ENCODE assay signal across 8 cellular contexts in the genomic region with DNA sequence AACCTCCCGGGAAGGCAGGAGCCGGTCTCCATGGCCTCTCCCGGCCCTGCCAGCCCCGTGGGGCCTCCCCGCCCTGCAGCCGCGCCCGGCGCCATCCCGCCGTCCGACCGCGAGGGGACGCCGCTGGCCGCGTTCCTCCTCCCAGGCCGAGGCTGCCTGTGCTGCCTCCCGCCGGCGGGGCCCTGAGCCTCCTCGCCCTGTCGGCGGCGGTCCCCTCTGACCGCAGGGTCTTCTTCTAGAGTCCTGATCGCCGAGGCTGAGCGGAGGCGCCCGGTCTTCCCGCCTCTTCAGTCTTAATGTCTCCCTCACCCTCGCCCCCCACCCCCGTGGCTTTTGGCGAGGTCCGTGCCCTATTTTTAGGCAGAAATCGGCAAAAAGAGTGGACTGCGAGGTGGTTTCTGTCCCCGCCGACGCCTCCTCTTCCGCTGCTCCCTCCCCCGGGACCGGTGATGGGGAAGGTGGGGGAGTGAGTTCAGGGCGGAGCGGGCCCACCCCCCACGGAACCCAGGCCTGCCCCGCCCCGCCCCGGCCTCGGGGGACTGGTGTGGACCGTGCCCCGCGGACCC. TPM values are rescaled to one million over a fixed set of nuclear protein-coding genes. Genes with fewer than 3 reads are reported as not detected.
DNase-seq lines count a peak whose midpoint lies in the region; ATAC-seq and TF ChIP-seq lines count a peak whose summit lies in the region.

No MANE protein-coding gene starts in this region.

- H3K36me3 Mint-ChIP-seq in activated T-helper 1 cell treated with anti-CD3 and anti-CD28 coated beads, Interleukin-12 subunit alpha, Interleukin-12 subunit beta, Interleukin-2, Interleukin-4 antibody, amounts not matched to agents 30 ng/mL and 10 ng/mL and 1 ng/mL, durations not matched to agents 14 hours and 24 hours and 36 hours (ENCODE audit: low read depth) = no peaks in the 10 kb centered on the region

- H3K36me3 ChIP-seq in psoas muscle (ENCODE audit: insufficient read depth in 1 of 2, low read depth in 1 of 2) = no peaks in the 10 kb centered on the region

- H3K9me3 Mint-ChIP-seq in activated T-helper 1 cell treated with anti-CD3 and anti-CD28 coated beads, Interleukin-12 subunit alpha, Interleukin-12 subunit beta, Interleukin-2, Interleukin-4 antibody, amounts not matched to agents 30 ng/mL and 10 ng/mL and 1 ng/mL, durations not matched to agents 14 hours and 24 hours and 36 hours = no peaks in the 10 kb centered on the region

- H3K4me1 Mint-ChIP-seq in activated T-helper 1 cell treated with anti-CD3 and anti-CD28 coated beads, Interleukin-12 subunit alpha, Interleukin-12 subunit beta, Interleukin-2, Interleukin-4 antibody, amounts not matched to agents 30 ng/mL and 10 ng/mL and 1 ng/mL, durations not matched to agents 14 hours and 24 hours and 36 hours (ENCODE audit: low read depth) = peaks cover 10% of the 10 kb centered on the region

- TF ChIP-seq CTCF in foreskin keratinocyte (conservative IDR thresholded peaks at IDR 0.05) = peak; percentile 98
- peak; percentile 41 for TF ChIP-seq CTCF in psoas muscle (IDR thresholded peaks at IDR 0.05)

- ATAC-seq in GM19467 (IDR thresholded peaks at IDR 0.05; ENCODE audit: unreplicated experiment) (peak; percentile 44), foreskin keratinocyte (peak; percentile 77), psoas muscle (peak in 3 of 4 donors; percentile 44 to 62 (median 59)), HG02884 (IDR thresholded peaks at IDR 0.05; ENCODE audit: unreplicated experiment) (no peak)

- intact Hi-C loops in activated T-helper 1 cell treated with anti-CD3 and anti-CD28 coated beads, Interleukin-12 subunit alpha, Interleukin-12 subunit beta, Interleukin-2, Interleukin-4 antibody, amounts not matched to agents 30 ng/mL and 10 ng/mL and 1 ng/mL, durations not matched to agents 14 hours and 24 hours and 36 hours (cut with micrococcal nuclease) = loop anchor here (1.0 kb wide), 2 partner anchors 13 to 67 kb away; no protein-coding TSS in a partner anchor
- intact Hi-C loops in psoas muscle (cut with DNase I) = loop anchor here in 1 of 2 donors (10.0 kb wide), 1 partner anchor 60 kb away; no protein-coding TSS in a partner anchor

- H3K27ac Mint-ChIP-seq in activated T-helper 1 cell treated with anti-CD3 and anti-CD28 coated beads, Interleukin-12 subunit alpha, Interleukin-12 subunit beta, Interleukin-2, Interleukin-4 antibody, amounts not matched to agents 30 ng/mL and 10 ng/mL and 1 ng/mL, durations not matched to agents 14 hours and 24 hours and 36 hours = no peak overlapping the region

- no peaks in the 10 kb centered on the region for H3K9me3 ChIP-seq in psoas muscle

- peak overlapping the region; percentile 39 for H3K4me3 Mint-ChIP-seq in activated T-helper 1 cell treated with anti-CD3 and anti-CD28 coated beads, Interleukin-12 subunit alpha, Interleukin-12 subunit beta, Interleukin-2, Interleukin-4 antibody, amounts not matched to agents 30 ng/mL and 10 ng/mL and 1 ng/mL, durations not matched to agents 14 hours and 24 hours and 36 hours

- DNase-seq in AML-193 (lab: John Stamatoyannopoulos, UW) (peak; percentile 50 to 65), NCI-H2227 (lab: John Stamatoyannopoulos, UW; ENCODE audit: unreplicated experiment) (peak; percentile 76), foreskin keratinocyte (no peak), psoas muscle (peak in 1 of 2 donors; percentile 58), COLO829 (ENCODE audit: low spot score) (no peak)
- DNase-seq in activated T-helper 1 cell treated with anti-CD3 and anti-CD28 coated beads, Interleukin-12 subunit alpha, Interleukin-12 subunit beta, Interleukin-2, Interleukin-4 antibody, amounts not matched to agents 30 ng/mL and 10 ng/mL and 1 ng/mL, durations not matched to agents 14 hours and 24 hours and 36 hours (ENCODE audit: low spot score) = peak; percentile 33

- H3K4me1 ChIP-seq in foreskin keratinocyte (no peaks in the 10 kb centered on the region), psoas muscle (no peaks in the 10 kb centered on the region)

- H3K27me3 ChIP-seq in foreskin keratinocyte (peaks cover 24% of the 10 kb centered on the region), psoas muscle (ENCODE audit: insufficient read depth in 3 of 3, low read length in 2 of 3) (peaks cover 0 to 67% (median 23%) of the 10 kb centered on the region in 3 donors)

- H3K27me3 Mint-ChIP-seq in activated T-helper 1 cell treated with anti-CD3 and anti-CD28 coated beads, Interleukin-12 subunit alpha, Interleukin-12 subunit beta, Interleukin-2, Interleukin-4 antibody, amounts not matched to agents 30 ng/mL and 10 ng/mL and 1 ng/mL, durations not matched to agents 14 hours and 24 hours and 36 hours (ENCODE audit: insufficient read depth) = peaks cover 26% of the 10 kb centered on the region

- H3K27ac ChIP-seq in foreskin keratinocyte (no peak overlapping the region), psoas muscle (no peak overlapping the region)

- H3K4me3 ChIP-seq in psoas muscle = peak overlapping the region; percentile 47

- 3% methylated on average over 29 to 55 of the region's 55 CpGs for whole genome bisulfite sequencing in psoas muscle, 3 donors

RNA-seq across cellular contexts. Expression of a gene that starts 0.8 kb away (rescaled TPM):
- total RNA-seq in activated T-helper 1 cell treated with anti-CD3 and anti-CD28 coated beads, Interleukin-12 subunit alpha, Interleukin-12 subunit beta, Interleukin-2, Interleukin-4 antibody, amounts not matched to agents 30 ng/mL and 10 ng/mL and 1 ng/mL, durations not matched to agents 14 hours and 24 hours and 36 hours = 32.2 and 35.2 TPM in 2 replicates
- total RNA-seq in foreskin keratinocyte (5.5 and 8.4 TPM in 2 replicates), psoas muscle (not detected)
- polyA plus RNA-seq in foreskin keratinocyte (6.6 and 8.9 TPM in 2 replicates), psoas muscle (under 1 TPM in 2 of 3 donors, not detected in 1; 0.08 to 0.21 TPM)

RNA-seq across cellular contexts. Expression of a gene that starts 14.3 kb away (rescaled TPM):
- total RNA-seq in activated T-helper 1 cell treated with anti-CD3 and anti-CD28 coated beads, Interleukin-12 subunit alpha, Interleukin-12 subunit beta, Interleukin-2, Interleukin-4 antibody, amounts not matched to agents 30 ng/mL and 10 ng/mL and 1 ng/mL, durations not matched to agents 14 hours and 24 hours and 36 hours = 2,076 and 2,133 TPM in 2 replicates
- total RNA-seq in foreskin keratinocyte (2,272 and 2,558 TPM in 2 replicates), psoas muscle (1,000 to 10,000 TPM; 1,039 to 1,769 (median 1,553) TPM)
- polyA plus RNA-seq in foreskin keratinocyte (4,454 and 4,471 TPM in 2 replicates), psoas muscle (1,000 to 10,000 TPM; 2,989 to 7,334 (median 5,467) TPM)

RNA-seq across cellular contexts. Expression of a gene that starts 38.7 kb away (rescaled TPM):
- total RNA-seq in activated T-helper 1 cell treated with anti-CD3 and anti-CD28 coated beads, Interleukin-12 subunit alpha, Interleukin-12 subunit beta, Interleukin-2, Interleukin-4 antibody, amounts not matched to agents 30 ng/mL and 10 ng/mL and 1 ng/mL, durations not matched to agents 14 hours and 24 hours and 36 hours = not detected in 2 replicates
- total RNA-seq in foreskin keratinocyte (not detected in 2 replicates), psoas muscle (not detected)
- polyA plus RNA-seq in foreskin keratinocyte (not detected in 2 replicates), psoas muscle (under 1 TPM in 2 of 3 donors, not detected in 1; 0.04 to 0.16 TPM)

Comparison
In these comparisons a context has a peak if more than half of its experiments do, and no peak if none do; other contexts are left out.
1. DNase-seq: peak in AML-193 (2 of 2), NCI-H2227 (single experiment) and activated T-helper 1 cell treated with anti-CD3 and anti-CD28 coated beads, Interleukin-12 subunit alpha, Interleukin-12 subunit beta, Interleukin-2, Interleukin-4 antibody, amounts not matched to agents 30 ng/mL and 10 ng/mL and 1 ng/mL, durations not matched to agents 14 hours and 24 hours and 36 hours (single experiment); none in foreskin keratinocyte (0 of 2) and COLO829 (single experiment).